Comparison of ENCODE assay signal across 32 cellular contexts in genomic region chr2:75790121-75790520, GRCh38.
DNase-seq lines count a peak whose midpoint lies in the region; ATAC-seq, FAIRE-seq and TF ChIP-seq lines count a peak whose summit lies in the region.
"Had no signal": no experiment of that assay in that cellular context is flagged by ENCODE, and none has a peak within 500 bp of the region (broad histone marks: within the 10 kb centered on the region; RNA-seq: fewer than 3 reads in every experiment).

No MANE protein-coding gene starts in this region.

- no peak overlapping the region for H2AFZ ChIP-seq in neural progenitor cell (replicated peaks)
- H2AFZ ChIP-seq: PC-9 had no signal

- peaks cover 5% of the 10 kb centered on the region for H3F3A ChIP-seq in neural progenitor cell (ENCODE audit: low read depth)

- H3K27me3 ChIP-seq in neural progenitor cell (no peaks in the 10 kb centered on the region), pancreas (no peaks in the 10 kb centered on the region)
- H3K27me3 ChIP-seq: suprapubic skin had no signal

- no peaks in the 10 kb centered on the region for H3K9me3 ChIP-seq in neural progenitor cell (ENCODE audit: low read depth)
- H3K9me3 ChIP-seq in pancreas: no peaks in the 10 kb centered on the region
- H3K9me3 ChIP-seq: suprapubic skin had no signal

- WGBS in pancreas, 2 donors: 24 to 33% methylated on average over 3 of the region's 3 CpGs

- no peak overlapping the region for H3K9ac ChIP-seq in neural progenitor cell

- DNase-seq in NCI-H345 treated with DMSO at 0.1 percent for 48 hours (lab: John Stamatoyannopoulos, UW; ENCODE audit: unreplicated experiment): peak; percentile 12
- DNase-seq in epithelial cell of prostate (ENCODE audit: low read depth, low spot score): peak; percentile 5
- DNase-seq in neural progenitor cell (ENCODE audit: low spot score): no peak
- DNase-seq in pancreas: no peak
- DNase-seq in NCI-H1105 (lab: John Stamatoyannopoulos, UW): no peak
- DNase-seq in Ammon's horn (ENCODE audit: low spot score): no peak
- DNase-seq in SIG-M5 treated with dmso at 0.1 percent for 504 hours (lab: John Stamatoyannopoulos, UW; ENCODE audit: unreplicated experiment): no peak
- DNase-seq: activated CD4-positive, alpha-beta T cell treated with anti-CD3 and anti-CD28 coated beads, Interleukin-2, amount 50 U/mL, for 4 hours; activated CD8-positive, alpha-beta memory T cell treated with anti-CD3 and anti-CD28 coated beads, Interleukin-2, amount 10 ng/mL, durations not matched to agents 7 days and 5 days; activated T-cell treated with anti-CD3 and anti-CD28 coated beads, Interleukin-2, amount 50 U/mL, for 72 hours; C1 segment of cervical spinal cord; central memory CD4-positive, alpha-beta T cell; COR-L47; cortex of kidney; effector memory CD8-positive, alpha-beta T cell; foreskin fibroblast; GDM1; head of caudate nucleus; islet precursor cell; left ventricle myocardium superior; midbrain; naive thymus-derived CD4-positive, alpha-beta T cell; NCI-H1092 treated with DMSO at 0.1 percent for 48 hours; NCI-H2081; PC-9; Right ventricle myocardium superior; stimulated activated CD4-positive, alpha-beta T cell treated with anti-CD3 and anti-CD28 coated beads, Interleukin-15, amount 100 ng/mL, for 24 hours; stimulated activated naive B cell treated with anti-CD40 and anti-IgM and Interleukin-4, amounts not matched to agents 10 μg/mL and 1 μg/mL and 100 μg/mL, for 72 hours; T-helper 2 cell had no signal

- H3K4me3 ChIP-seq in neural progenitor cell (no peak overlapping the region), pancreas (no peak overlapping the region)
- H3K4me3 ChIP-seq: PC-9, suprapubic skin had no signal

- ATAC-seq in HG03378 (IDR thresholded peaks at IDR 0.05; ENCODE audit: unreplicated experiment) (peak; percentile 1), pancreas (no peak)
- ATAC-seq: activated CD8-positive, alpha-beta memory T cell treated with anti-CD3 and anti-CD28 coated beads, Interleukin-2, amount 10 ng/mL, durations not matched to agents 7 days and 5 days; activated T-cell treated with anti-CD3 and anti-CD28 coated beads, Interleukin-2, amount 50 U/mL, for 72 hours; effector memory CD8-positive, alpha-beta T cell; left ventricle myocardium superior; naive thymus-derived CD4-positive, alpha-beta T cell; stimulated activated naive B cell treated with anti-CD40 and anti-IgM and Interleukin-4, amounts not matched to agents 10 μg/mL and 1 μg/mL and 100 μg/mL, for 72 hours had no signal

- no peaks in the 10 kb centered on the region for H3K79me2 ChIP-seq in neural progenitor cell (ENCODE audit: low read depth)

- H3K36me3 Mint-ChIP-seq in neural progenitor cell: no peaks in the 10 kb centered on the region
- H3K36me3 Mint-ChIP-seq: activated CD8-positive, alpha-beta memory T cell treated with anti-CD3 and anti-CD28 coated beads, Interleukin-2, amount 10 ng/mL, durations not matched to agents 7 days and 5 days; naive thymus-derived CD4-positive, alpha-beta T cell; stimulated activated naive B cell treated with anti-CD40 and anti-IgM and Interleukin-4, amounts not matched to agents 10 μg/mL and 1 μg/mL and 100 μg/mL, for 72 hours had no signal

- H3K4me1 ChIP-seq in neural progenitor cell (peaks cover 5% of the 10 kb centered on the region), pancreas (no peaks in the 10 kb centered on the region)
- H3K4me1 ChIP-seq: suprapubic skin had no signal

- no peaks in the 10 kb centered on the region for H3K27me3 Mint-ChIP-seq in neural progenitor cell (ENCODE audit: insufficient read depth, low read depth)

- H3K4me2 ChIP-seq in neural progenitor cell: no peak overlapping the region
- H3K4me2 ChIP-seq: PC-9 had no signal

- H3K27ac ChIP-seq in epithelial cell of prostate (no peak overlapping the region), neural progenitor cell (no peak overlapping the region), pancreas (no peak overlapping the region)
- H3K27ac ChIP-seq: PC-9, suprapubic skin had no signal

- TF ChIP-seq CTCF in neural progenitor cell (IDR thresholded peaks at IDR 0.05): no peak
- no peak for TF ChIP-seq CTCF in pancreas (IDR thresholded peaks at IDR 0.05)

- no peak overlapping the region for H3K4me3 Mint-ChIP-seq in neural progenitor cell
- H3K4me3 Mint-ChIP-seq: activated CD8-positive, alpha-beta memory T cell treated with anti-CD3 and anti-CD28 coated beads, Interleukin-2, amount 10 ng/mL, durations not matched to agents 7 days and 5 days; activated T-cell treated with anti-CD3 and anti-CD28 coated beads, Interleukin-2, amount 50 U/mL, for 72 hours; effector memory CD8-positive, alpha-beta T cell; naive thymus-derived CD4-positive, alpha-beta T cell; stimulated activated naive B cell treated with anti-CD40 and anti-IgM and Interleukin-4, amounts not matched to agents 10 μg/mL and 1 μg/mL and 100 μg/mL, for 72 hours had no signal

- FAIRE-seq in pancreas (lab: Jason Lieb, UNC): no peak
- FAIRE-seq: astrocyte had no signal

- no peaks in the 10 kb centered on the region for H4K20me1 ChIP-seq in neural progenitor cell (ENCODE audit: low read depth)

- intact Hi-C loops in pancreas (cut with DNase I): no loop called here

- peak overlapping the region; percentile 42 for H3K27ac Mint-ChIP-seq in neural progenitor cell
- H3K27ac Mint-ChIP-seq: activated CD8-positive, alpha-beta memory T cell treated with anti-CD3 and anti-CD28 coated beads, Interleukin-2, amount 10 ng/mL, durations not matched to agents 7 days and 5 days; activated T-cell treated with anti-CD3 and anti-CD28 coated beads, Interleukin-2, amount 50 U/mL, for 72 hours; effector memory CD8-positive, alpha-beta T cell; naive thymus-derived CD4-positive, alpha-beta T cell; stimulated activated naive B cell treated with anti-CD40 and anti-IgM and Interleukin-4, amounts not matched to agents 10 μg/mL and 1 μg/mL and 100 μg/mL, for 72 hours had no signal

- H3K36me3 ChIP-seq in neural progenitor cell (no peaks in the 10 kb centered on the region), pancreas (no peaks in the 10 kb centered on the region)
- H3K36me3 ChIP-seq: suprapubic skin had no signal

- no peaks in the 10 kb centered on the region for H3K9me3 Mint-ChIP-seq in neural progenitor cell
- H3K9me3 Mint-ChIP-seq: activated T-cell treated with anti-CD3 and anti-CD28 coated beads, Interleukin-2, amount 50 U/mL, for 72 hours; effector memory CD8-positive, alpha-beta T cell; naive thymus-derived CD4-positive, alpha-beta T cell; stimulated activated naive B cell treated with anti-CD40 and anti-IgM and Interleukin-4, amounts not matched to agents 10 μg/mL and 1 μg/mL and 100 μg/mL, for 72 hours had no signal

- peaks cover 10% of the 10 kb centered on the region for H3K4me1 Mint-ChIP-seq in neural progenitor cell

Comparison
In these comparisons a context has a peak if more than half of its experiments do, and no peak if none do; other contexts are left out.
1. DNase-seq: peak in NCI-H345 treated with DMSO at 0.1 percent for 48 hours (single experiment) and epithelial cell of prostate (single experiment); none in neural progenitor cell (single experiment), pancreas (0 of 6), NCI-H1105 (single experiment), Ammon's horn (single experiment) and SIG-M5 treated with dmso at 0.1 percent for 504 hours (single experiment).